In the genomic region with DNA sequence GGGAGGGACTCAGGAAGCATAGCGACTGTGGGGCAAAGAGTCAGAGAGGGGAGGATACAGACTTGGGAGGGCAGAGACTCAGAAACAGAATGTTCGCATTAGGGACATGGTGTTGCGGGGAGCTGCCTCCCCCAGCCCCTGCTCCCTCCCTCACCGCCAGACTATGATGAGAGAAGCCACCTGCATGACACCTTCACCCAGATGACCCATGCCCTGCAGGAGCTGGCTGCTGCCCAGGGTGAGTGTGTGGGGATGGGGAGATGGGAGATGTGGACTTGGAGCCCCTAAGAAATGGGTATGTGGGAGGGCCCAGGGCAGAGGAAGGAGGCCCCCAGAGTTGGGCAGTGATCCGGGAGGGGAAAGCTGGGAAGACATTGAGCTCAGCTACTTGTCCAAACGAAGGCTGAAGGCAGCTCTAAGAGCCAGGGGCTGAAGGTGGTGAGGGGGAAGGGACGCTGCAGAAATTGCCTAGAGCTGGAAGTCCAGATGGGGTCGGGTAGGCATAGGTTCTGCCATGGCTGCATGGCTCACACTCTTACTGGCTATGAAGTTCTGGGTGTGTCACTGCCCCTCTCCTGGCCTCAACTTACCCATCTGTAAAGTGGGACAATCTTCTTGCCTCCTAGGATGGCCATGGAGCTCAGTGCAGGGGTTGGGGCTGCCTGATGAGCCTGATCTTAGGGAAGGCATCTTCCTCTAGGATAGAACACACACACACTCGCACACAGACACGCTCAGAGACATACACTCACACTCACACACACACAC, we compare ENCODE assay signal across 19 cellular contexts. TPM values are rescaled to one million over a fixed set of nuclear protein-coding genes. Genes with fewer than 3 reads are reported as not detected.
DNase-seq lines count a peak whose midpoint lies in the region; ATAC-seq, FAIRE-seq and TF ChIP-seq lines count a peak whose summit lies in the region.
"Had no signal": no experiment of that assay in that cellular context is flagged by ENCODE, and none has a peak within 500 bp of the region (broad histone marks: within the 10 kb centered on the region; RNA-seq: fewer than 3 reads in every experiment).

No MANE protein-coding gene starts in this region.

- H4K20me1 ChIP-seq in SK-N-SH (ENCODE audit: insufficient read depth) (peaks cover 83% of the 10 kb centered on the region), astrocyte (ENCODE audit: insufficient read depth, low read length) (peaks cover 93% of the 10 kb centered on the region)

- no peaks in the 10 kb centered on the region for H3K27me3 ChIP-seq in SK-N-SH (ENCODE audit: insufficient read depth)
- H3K27me3 ChIP-seq in astrocyte (ENCODE audit: insufficient read depth, low read length) = no peaks in the 10 kb centered on the region
- H3K27me3 ChIP-seq: BLaER1 had no signal

- H3K9me3 ChIP-seq in SK-N-SH (no peaks in the 10 kb centered on the region), astrocyte (ENCODE audit: insufficient read depth, low read depth, low read length) (no peaks in the 10 kb centered on the region)
- H3K9me3 ChIP-seq: BLaER1 had no signal

- TF ChIP-seq CTCF in SK-N-SH (IDR thresholded peaks at IDR 0.05) (no peak), astrocyte (IDR thresholded peaks at IDR 0.05; ENCODE audit: insufficient read depth, low read depth, low read length) (no peak), nephron (IDR thresholded peaks at IDR 0.05; ENCODE audit: unreplicated experiment in 3 of 3) (no peak), type B pancreatic cell (conservative IDR thresholded peaks at IDR 0.05) (no peak)

- H3K4me3 ChIP-seq in SK-N-SH (ENCODE audit: low read depth in 2 of 2, low read length in 1 of 2) (no peak overlapping the region), astrocyte (ENCODE audit: insufficient read depth, low read depth, low read length) (no peak overlapping the region)
- H3K4me3 ChIP-seq: BLaER1, GM12878, PC-9 had no signal

- H3K79me2 ChIP-seq in SK-N-SH (ENCODE audit: insufficient read depth) (peaks cover 98% of the 10 kb centered on the region), astrocyte (ENCODE audit: insufficient read depth, low read length) (peaks cover 99% of the 10 kb centered on the region)

- peaks cover 34% of the 10 kb centered on the region for H3K4me1 Mint-ChIP-seq in astrocyte (ENCODE audit: low read depth, unreplicated experiment)
- peaks cover 41% of the 10 kb centered on the region for H3K4me1 Mint-ChIP-seq in nephron
- H3K4me1 Mint-ChIP-seq in type B pancreatic cell (ENCODE audit: unreplicated experiment) = peaks cover 15% of the 10 kb centered on the region

- H2AFZ ChIP-seq in SK-N-SH (ENCODE audit: low read depth) (no peak overlapping the region), astrocyte (ENCODE audit: low read depth, low read length) (no peak overlapping the region)
- H2AFZ ChIP-seq: PC-9 had no signal

- DNase-seq in SK-N-SH (peak; percentile 2), astrocyte (ENCODE audit: low read depth) (no peak), type B pancreatic cell (ENCODE audit: extremely low spot score, unreplicated experiment) (no peak), G401 (ENCODE audit: low spot score) (no peak), D341Med (ENCODE audit: low spot score) (no peak)
- DNase-seq: DMS153, EL, HCEC 1CT, MV-4-11, NCI-H2107, PC-9 had no signal

- H3K4me1 ChIP-seq in SK-N-SH (ENCODE audit: control insufficient read depth in 1 of 2, insufficient read depth in 2 of 2, low read depth in 1 of 2, low read length in 1 of 2) (peaks cover 5 to 13% of the 10 kb centered on the region in 2 experiments; a peak in 2 of 4 replicates), astrocyte (ENCODE audit: insufficient read depth, low read length) (peaks cover 19% of the 10 kb centered on the region)

- 86% methylated on average over 8 of the region's 10 CpGs for WGBS in SK-N-SH (ENCODE audit: low lambda C conversion rate)

- no peak for TF ChIP-seq RAD21 in SK-N-SH (IDR thresholded peaks at IDR 0.05; ENCODE audit: low read length)

- no peak for FAIRE-seq in astrocyte (lab: Jason Lieb, UNC)
- FAIRE-seq: GM12878 had no signal

- H3K4me3 Mint-ChIP-seq in astrocyte (ENCODE audit: unreplicated experiment) (peak overlapping the region; percentile 75), nephron (peak overlapping the region; percentile 84 to 97 (median 86)), type B pancreatic cell (peak overlapping the region; percentile 19)
- H3K4me3 Mint-ChIP-seq: IgD-negative memory B cell had no signal

- H3K36me3 ChIP-seq in SK-N-SH (replicated peaks in 1 of 2; ENCODE audit: control insufficient read depth in 1 of 2, insufficient read depth in 2 of 2, low read length in 1 of 2) (peaks cover 36 to 48% of the 10 kb centered on the region in 2 experiments), astrocyte (ENCODE audit: insufficient read depth, low read length) (peaks cover 33% of the 10 kb centered on the region)

- no peak overlapping the region for H3K27ac ChIP-seq in SK-N-SH (ENCODE audit: low read depth in 2 of 2, low read length in 1 of 2)
- no peak overlapping the region for H3K27ac ChIP-seq in astrocyte (ENCODE audit: low read depth, low read length)
- H3K27ac ChIP-seq: 22Rv1, PC-9 had no signal

- H3K27ac Mint-ChIP-seq in astrocyte (ENCODE audit: unreplicated experiment) = peak overlapping the region; percentile 54
- H3K27ac Mint-ChIP-seq in nephron = peak overlapping the region; percentile 51 to 95 (median 92)
- H3K27ac Mint-ChIP-seq in type B pancreatic cell = peak overlapping the region; percentile 39

- H3K9ac ChIP-seq in SK-N-SH (no peak overlapping the region), astrocyte (ENCODE audit: low read length) (peak overlapping the region; percentile 10)
- H3K9ac ChIP-seq: BLaER1 had no signal

- ATAC-seq in SK-N-SH treated with all-trans-retinoic acid at 6 μM for 48 hours (no peak), esophagus mucosa (no peak)
- ATAC-seq: GM12878 had no signal

- TF ChIP-seq EP300 in SK-N-SH (IDR thresholded peaks at IDR 0.05; ENCODE audit: borderline replicate concordance in 1 of 2, low read depth in 1 of 2, low read length in 1 of 2) = no peak

- H3K4me2 ChIP-seq in SK-N-SH (no peak overlapping the region), astrocyte (ENCODE audit: low read length) (no peak overlapping the region)
- H3K4me2 ChIP-seq: BLaER1, PC-9 had no signal

- H3K9me2 ChIP-seq in SK-N-SH = no peaks in the 10 kb centered on the region

- CTCF ChIA-PET in SK-N-SH (lab: Yijun Ruan, JAX) = no interaction called here

- H3K9me3 Mint-ChIP-seq in astrocyte (ENCODE audit: unreplicated experiment) (peaks cover 2% of the 10 kb centered on the region), nephron (no peaks in the 10 kb centered on the region), type B pancreatic cell (no peaks in the 10 kb centered on the region)
- H3K9me3 Mint-ChIP-seq: IgD-negative memory B cell had no signal

- POLR2A ChIA-PET in SK-N-SH (lab: Yijun Ruan, JAX) = interaction anchor here (0.6 kb wide), 1 partner anchor 10 kb away, joined by 3 read pairs; no protein-coding TSS in a partner anchor

- H3K36me3 Mint-ChIP-seq in astrocyte (ENCODE audit: low read depth, unreplicated experiment) (peaks cover 41% of the 10 kb centered on the region), nephron (ENCODE audit: low read depth) (peaks cover 76% of the 10 kb centered on the region), type B pancreatic cell (peaks cover 36% of the 10 kb centered on the region)
- H3K36me3 Mint-ChIP-seq: IgD-negative memory B cell had no signal

- peaks cover 21% of the 10 kb centered on the region for H3F3A ChIP-seq in SK-N-SH (replicated peaks; ENCODE audit: insufficient read depth)

- no peaks in the 10 kb centered on the region for H3K27me3 Mint-ChIP-seq in astrocyte (ENCODE audit: low read depth, unreplicated experiment)
- no peaks in the 10 kb centered on the region for H3K27me3 Mint-ChIP-seq in nephron (ENCODE audit: low read depth)
- H3K27me3 Mint-ChIP-seq in type B pancreatic cell = no peaks in the 10 kb centered on the region

- in situ Hi-C loops in G401 (cut with HindIII; ENCODE audit: low sequenced_read_pairs) = no loop called here

TF ChIP-seq in SK-N-SH, 30 proteins besides CTCF, POLR2A, EP300 and RAD21:
- TF ChIP-seq TEAD4 (IDR thresholded peaks at IDR 0.05; ENCODE audit: borderline replicate concordance, insufficient read depth) = no peak

RNA-seq across cellular contexts. Expression of a gene that starts 1.4 kb away (rescaled TPM):
- 12.6 and 15.8 TPM in 2 replicates for polyA plus RNA-seq in SK-N-SH (2012; rRNA removed)
- 4.5 and 7.2 TPM in 2 replicates for polyA plus RNA-seq in SK-N-SH (2012; cell fraction: cytosol; rRNA removed)
- 97.2 and 166 TPM in 2 replicates for polyA plus RNA-seq in SK-N-SH (2012; cell fraction: nucleus; rRNA removed)
- total RNA-seq in astrocyte (51.0 and 62.5 TPM in 2 replicates), type B pancreatic cell (ENCODE audit: low replicate concordance) (12.8 and 28.7 TPM in 2 replicates), esophagus mucosa (3.0 TPM)
- 0.98 and 4.7 TPM in 2 replicates for total RNA-seq in G401 (2014; rRNA removed; shearing (Covaris generic))

RNA-seq across cellular contexts. Expression of a gene that starts 29.3 kb away (rescaled TPM):
- not detected in 2 replicates for polyA plus RNA-seq in SK-N-SH (2012; rRNA removed)
- polyA plus RNA-seq in SK-N-SH (2012; cell fraction: cytosol; rRNA removed) = not detected in 2 replicates
- polyA plus RNA-seq in SK-N-SH (2012; cell fraction: nucleus; rRNA removed) = 0.04 and 0.06 TPM in 2 replicates
- total RNA-seq in astrocyte (not detected in 2 replicates), type B pancreatic cell (ENCODE audit: low replicate concordance) (not detected in 2 replicates), esophagus mucosa (not detected)
- total RNA-seq in G401 (2014; rRNA removed; shearing (Covaris generic)) = not detected in 2 replicates
- total RNA-seq: GM12878, PC-9 had no signal
- polyA plus RNA-seq: GM12878, IgD-negative memory B cell had no signal

RNA-seq across cellular contexts. Expression of a gene that starts 47.9 kb away (rescaled TPM):
- 0.03 TPM in 1 of 2 replicates, not detected in the other for polyA plus RNA-seq in SK-N-SH (2012; rRNA removed)
- 0.04 and 0.05 TPM in 2 replicates for polyA plus RNA-seq in SK-N-SH (2012; cell fraction: cytosol; rRNA removed)
- 0.04 TPM in 1 of 2 replicates, not detected in the other for polyA plus RNA-seq in SK-N-SH (2012; cell fraction: nucleus; rRNA removed)
- total RNA-seq in astrocyte (not detected in 2 replicates), type B pancreatic cell (ENCODE audit: low replicate concordance) (not detected in 2 replicates), esophagus mucosa (0.80 TPM)
- total RNA-seq in G401 (2014; rRNA removed; shearing (Covaris generic)) = not detected in 2 replicates
- total RNA-seq: HT-29, PC-9 had no signal

RNA-seq across cellular contexts. Expression of a gene that starts 57.2 kb away (rescaled TPM):
- 0.03 TPM in 1 of 2 replicates, not detected in the other for polyA plus RNA-seq in SK-N-SH (2012; rRNA removed)
- polyA plus RNA-seq in SK-N-SH (2012; cell fraction: cytosol; rRNA removed) = not detected in 2 replicates
- polyA plus RNA-seq in SK-N-SH (2012; cell fraction: nucleus; rRNA removed) = 0.08 TPM in 1 of 2 replicates, not detected in the other
- total RNA-seq in astrocyte (not detected in 2 replicates), type B pancreatic cell (ENCODE audit: low replicate concordance) (not detected in 2 replicates), esophagus mucosa (1.2 TPM)
- total RNA-seq in G401 (2014; rRNA removed; shearing (Covaris generic)) = not detected in 2 replicates
- total RNA-seq: GM12878, HT-29, PC-9 had no signal
- polyA plus RNA-seq: GM12878 had no signal

Comparison
In these comparisons a context has a peak if more than half of its experiments do, and no peak if none do; other contexts are left out.
1. H3K27ac Mint-ChIP-seq: peak in every context shown above with its lines; median percentile 92 in nephron; 54 in astrocyte; 39 in type B pancreatic cell.
2. H3K4me3 Mint-ChIP-seq: peak in every context shown above with its lines; median percentile 86 in nephron; 75 in astrocyte; 19 in type B pancreatic cell.